Comparison of ENCODE assay signal across 2 cellular contexts in the genomic region with DNA sequence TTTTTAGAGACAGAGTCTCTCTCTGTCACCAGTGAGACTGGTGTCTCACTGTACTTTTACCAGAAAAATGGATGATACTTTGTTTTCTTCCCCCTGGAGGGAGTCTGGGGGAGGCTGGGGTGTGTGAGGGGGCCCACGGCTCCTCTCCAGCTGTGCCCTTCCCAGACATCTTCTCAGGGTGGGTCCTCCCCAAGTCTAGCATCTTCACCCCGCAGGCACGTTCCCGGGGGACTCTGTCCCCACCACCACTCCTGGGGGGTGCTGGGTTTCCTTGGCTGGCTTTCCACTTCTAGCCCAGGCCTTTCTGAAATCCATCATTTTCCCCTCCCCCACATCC.
TF ChIP-seq lines count a peak whose summit lies in the region.

No MANE protein-coding gene starts in this region.

TF ChIP-seq in GM23338, 12 proteins besides CTCF, POLR2A, EP300 and RAD21 (continued from another document):
- TF ChIP-seq, protein P1, sequence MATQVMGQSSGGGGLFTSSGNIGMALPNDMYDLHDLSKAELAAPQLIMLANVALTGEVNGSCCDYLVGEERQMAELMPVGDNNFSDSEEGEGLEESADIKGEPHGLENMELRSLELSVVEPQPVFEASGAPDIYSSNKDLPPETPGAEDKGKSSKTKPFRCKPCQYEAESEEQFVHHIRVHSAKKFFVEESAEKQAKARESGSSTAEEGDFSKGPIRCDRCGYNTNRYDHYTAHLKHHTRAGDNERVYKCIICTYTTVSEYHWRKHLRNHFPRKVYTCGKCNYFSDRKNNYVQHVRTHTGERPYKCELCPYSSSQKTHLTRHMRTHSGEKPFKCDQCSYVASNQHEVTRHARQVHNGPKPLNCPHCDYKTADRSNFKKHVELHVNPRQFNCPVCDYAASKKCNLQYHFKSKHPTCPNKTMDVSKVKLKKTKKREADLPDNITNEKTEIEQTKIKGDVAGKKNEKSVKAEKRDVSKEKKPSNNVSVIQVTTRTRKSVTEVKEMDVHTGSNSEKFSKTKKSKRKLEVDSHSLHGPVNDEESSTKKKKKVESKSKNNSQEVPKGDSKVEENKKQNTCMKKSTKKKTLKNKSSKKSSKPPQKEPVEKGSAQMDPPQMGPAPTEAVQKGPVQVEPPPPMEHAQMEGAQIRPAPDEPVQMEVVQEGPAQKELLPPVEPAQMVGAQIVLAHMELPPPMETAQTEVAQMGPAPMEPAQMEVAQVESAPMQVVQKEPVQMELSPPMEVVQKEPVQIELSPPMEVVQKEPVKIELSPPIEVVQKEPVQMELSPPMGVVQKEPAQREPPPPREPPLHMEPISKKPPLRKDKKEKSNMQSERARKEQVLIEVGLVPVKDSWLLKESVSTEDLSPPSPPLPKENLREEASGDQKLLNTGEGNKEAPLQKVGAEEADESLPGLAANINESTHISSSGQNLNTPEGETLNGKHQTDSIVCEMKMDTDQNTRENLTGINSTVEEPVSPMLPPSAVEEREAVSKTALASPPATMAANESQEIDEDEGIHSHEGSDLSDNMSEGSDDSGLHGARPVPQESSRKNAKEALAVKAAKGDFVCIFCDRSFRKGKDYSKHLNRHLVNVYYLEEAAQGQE (IDR thresholded peaks at IDR 0.05; ENCODE audit: unreplicated experiment), result no peak
- TF ChIP-seq EZH2 (IDR thresholded peaks at IDR 0.05; ENCODE audit: low read depth, unreplicated experiment), result no peak
- TF ChIP-seq, protein P2, sequence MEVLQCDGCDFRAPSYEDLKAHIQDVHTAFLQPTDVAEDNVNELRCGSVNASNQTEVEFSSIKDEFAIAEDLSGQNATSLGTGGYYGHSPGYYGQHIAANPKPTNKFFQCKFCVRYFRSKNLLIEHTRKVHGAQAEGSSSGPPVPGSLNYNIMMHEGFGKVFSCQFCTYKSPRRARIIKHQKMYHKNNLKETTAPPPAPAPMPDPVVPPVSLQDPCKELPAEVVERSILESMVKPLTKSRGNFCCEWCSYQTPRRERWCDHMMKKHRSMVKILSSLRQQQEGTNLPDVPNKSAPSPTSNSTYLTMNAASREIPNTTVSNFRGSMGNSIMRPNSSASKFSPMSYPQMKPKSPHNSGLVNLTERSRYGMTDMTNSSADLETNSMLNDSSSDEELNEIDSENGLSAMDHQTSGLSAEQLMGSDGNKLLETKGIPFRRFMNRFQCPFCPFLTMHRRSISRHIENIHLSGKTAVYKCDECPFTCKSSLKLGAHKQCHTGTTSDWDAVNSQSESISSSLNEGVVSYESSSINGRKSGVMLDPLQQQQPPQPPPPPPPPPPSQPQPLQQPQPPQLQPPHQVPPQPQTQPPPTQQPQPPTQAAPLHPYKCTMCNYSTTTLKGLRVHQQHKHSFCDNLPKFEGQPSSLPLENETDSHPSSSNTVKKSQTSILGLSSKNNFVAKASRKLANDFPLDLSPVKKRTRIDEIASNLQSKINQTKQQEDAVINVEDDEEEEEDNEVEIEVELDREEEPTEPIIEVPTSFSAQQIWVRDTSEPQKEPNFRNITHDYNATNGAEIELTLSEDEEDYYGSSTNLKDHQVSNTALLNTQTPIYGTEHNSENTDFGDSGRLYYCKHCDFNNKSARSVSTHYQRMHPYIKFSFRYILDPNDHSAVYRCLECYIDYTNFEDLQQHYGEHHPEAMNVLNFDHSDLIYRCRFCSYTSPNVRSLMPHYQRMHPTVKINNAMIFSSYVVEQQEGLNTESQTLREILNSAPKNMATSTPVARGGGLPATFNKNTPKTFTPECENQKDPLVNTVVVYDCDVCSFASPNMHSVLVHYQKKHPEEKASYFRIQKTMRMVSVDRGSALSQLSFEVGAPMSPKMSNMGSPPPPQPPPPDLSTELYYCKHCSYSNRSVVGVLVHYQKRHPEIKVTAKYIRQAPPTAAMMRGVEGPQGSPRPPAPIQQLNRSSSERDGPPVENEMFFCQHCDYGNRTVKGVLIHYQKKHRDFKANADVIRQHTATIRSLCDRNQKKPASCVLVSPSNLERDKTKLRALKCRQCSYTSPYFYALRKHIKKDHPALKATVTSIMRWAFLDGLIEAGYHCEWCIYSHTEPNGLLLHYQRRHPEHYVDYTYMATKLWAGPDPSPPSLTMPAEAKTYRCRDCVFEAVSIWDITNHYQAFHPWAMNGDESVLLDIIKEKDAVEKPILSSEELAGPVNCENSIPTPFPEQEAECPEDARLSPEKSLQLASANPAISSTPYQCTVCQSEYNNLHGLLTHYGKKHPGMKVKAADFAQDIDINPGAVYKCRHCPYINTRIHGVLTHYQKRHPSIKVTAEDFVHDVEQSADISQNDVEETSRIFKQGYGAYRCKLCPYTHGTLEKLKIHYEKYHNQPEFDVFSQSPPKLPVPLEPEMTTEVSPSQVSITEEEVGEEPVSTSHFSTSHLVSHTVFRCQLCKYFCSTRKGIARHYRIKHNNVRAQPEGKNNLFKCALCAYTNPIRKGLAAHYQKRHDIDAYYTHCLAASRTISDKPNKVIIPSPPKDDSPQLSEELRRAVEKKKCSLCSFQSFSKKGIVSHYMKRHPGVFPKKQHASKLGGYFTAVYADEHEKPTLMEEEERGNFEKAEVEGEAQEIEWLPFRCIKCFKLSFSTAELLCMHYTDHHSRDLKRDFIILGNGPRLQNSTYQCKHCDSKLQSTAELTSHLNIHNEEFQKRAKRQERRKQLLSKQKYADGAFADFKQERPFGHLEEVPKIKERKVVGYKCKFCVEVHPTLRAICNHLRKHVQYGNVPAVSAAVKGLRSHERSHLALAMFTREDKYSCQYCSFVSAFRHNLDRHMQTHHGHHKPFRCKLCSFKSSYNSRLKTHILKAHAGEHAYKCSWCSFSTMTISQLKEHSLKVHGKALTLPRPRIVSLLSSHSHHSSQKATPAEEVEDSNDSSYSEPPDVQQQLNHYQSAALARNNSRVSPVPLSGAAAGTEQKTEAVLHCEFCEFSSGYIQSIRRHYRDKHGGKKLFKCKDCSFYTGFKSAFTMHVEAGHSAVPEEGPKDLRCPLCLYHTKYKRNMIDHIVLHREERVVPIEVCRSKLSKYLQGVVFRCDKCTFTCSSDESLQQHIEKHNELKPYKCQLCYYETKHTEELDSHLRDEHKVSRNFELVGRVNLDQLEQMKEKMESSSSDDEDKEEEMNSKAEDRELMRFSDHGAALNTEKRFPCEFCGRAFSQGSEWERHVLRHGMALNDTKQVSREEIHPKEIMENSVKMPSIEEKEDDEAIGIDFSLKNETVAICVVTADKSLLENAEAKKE (CRISPR knock-in tag; IDR thresholded peaks at IDR 0.05), result no peak
- no peak for TF ChIP-seq POLR2AphosphoS5 (IDR thresholded peaks at IDR 0.05; ENCODE audit: low read depth)
- no peak for TF ChIP-seq ZNF114 (CRISPR knock-in tag; IDR thresholded peaks at IDR 0.05)
- TF ChIP-seq ZNF331 (CRISPR knock-in tag; IDR thresholded peaks at IDR 0.05; ENCODE audit: low read depth), result no peak

TF ChIP-seq in WTC11, 78 proteins besides CTCF, POLR2A, EP300 and RAD21 (continued from another document):
- TF ChIP-seq, protein P3, sequence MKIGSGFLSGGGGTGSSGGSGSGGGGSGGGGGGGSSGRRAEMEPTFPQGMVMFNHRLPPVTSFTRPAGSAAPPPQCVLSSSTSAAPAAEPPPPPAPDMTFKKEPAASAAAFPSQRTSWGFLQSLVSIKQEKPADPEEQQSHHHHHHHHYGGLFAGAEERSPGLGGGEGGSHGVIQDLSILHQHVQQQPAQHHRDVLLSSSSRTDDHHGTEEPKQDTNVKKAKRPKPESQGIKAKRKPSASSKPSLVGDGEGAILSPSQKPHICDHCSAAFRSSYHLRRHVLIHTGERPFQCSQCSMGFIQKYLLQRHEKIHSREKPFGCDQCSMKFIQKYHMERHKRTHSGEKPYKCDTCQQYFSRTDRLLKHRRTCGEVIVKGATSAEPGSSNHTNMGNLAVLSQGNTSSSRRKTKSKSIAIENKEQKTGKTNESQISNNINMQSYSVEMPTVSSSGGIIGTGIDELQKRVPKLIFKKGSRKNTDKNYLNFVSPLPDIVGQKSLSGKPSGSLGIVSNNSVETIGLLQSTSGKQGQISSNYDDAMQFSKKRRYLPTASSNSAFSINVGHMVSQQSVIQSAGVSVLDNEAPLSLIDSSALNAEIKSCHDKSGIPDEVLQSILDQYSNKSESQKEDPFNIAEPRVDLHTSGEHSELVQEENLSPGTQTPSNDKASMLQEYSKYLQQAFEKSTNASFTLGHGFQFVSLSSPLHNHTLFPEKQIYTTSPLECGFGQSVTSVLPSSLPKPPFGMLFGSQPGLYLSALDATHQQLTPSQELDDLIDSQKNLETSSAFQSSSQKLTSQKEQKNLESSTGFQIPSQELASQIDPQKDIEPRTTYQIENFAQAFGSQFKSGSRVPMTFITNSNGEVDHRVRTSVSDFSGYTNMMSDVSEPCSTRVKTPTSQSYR (CRISPR knock-in tag; IDR thresholded peaks at IDR 0.05), result no peak
